Comparison of ENCODE assay signal across 16 cellular contexts in the genomic region with DNA sequence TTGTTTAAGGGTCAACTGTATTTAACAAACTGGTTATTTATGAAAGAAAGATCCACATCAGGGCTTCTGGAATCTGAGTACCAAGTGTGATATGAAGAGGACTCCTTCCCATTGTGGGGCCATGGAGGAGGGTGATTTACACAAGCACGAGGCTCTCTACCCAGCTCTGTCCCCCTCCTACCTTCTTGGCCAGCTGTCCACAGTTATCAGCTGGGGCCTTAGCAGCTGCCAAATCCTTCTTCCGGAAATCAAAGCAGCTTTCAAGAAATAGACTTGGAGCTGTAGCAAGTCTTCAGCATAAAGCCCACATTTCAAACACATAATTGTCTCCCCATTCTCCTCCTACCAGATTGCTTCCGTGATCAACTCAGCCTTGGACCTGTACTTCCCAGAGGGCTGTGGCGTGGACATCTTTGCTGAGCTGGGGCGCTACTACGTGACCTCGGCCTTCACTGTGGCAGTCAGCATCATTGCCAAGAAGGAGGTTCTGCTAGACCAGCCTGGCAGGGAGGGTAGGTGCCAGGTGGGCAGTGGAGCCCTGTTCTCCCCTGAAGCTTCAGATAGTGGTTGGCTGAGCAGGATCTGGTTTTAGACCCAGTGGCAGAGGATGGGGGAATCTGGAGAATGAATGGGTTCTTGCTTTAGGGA. TPM values are rescaled to one million over a fixed set of nuclear protein-coding genes. Genes with fewer than 3 reads are reported as not detected.
DNase-seq lines count a peak whose midpoint lies in the region; ATAC-seq and TF ChIP-seq lines count a peak whose summit lies in the region.
"Had no signal": no experiment of that assay in that cellular context is flagged by ENCODE, and none has a peak within 500 bp of the region (broad histone marks: within the 10 kb centered on the region; RNA-seq: fewer than 3 reads in every experiment).

No MANE protein-coding gene starts in this region.

- peaks cover 47 to 67% (median 58%) of the 10 kb centered on the region in 3 donors for H3K4me1 Mint-ChIP-seq in CD8-positive, alpha-beta memory T cell
- H3K4me1 Mint-ChIP-seq in brain = peaks cover 23% of the 10 kb centered on the region
- peaks cover 27 to 80% (median 57%) of the 10 kb centered on the region in 7 donors for H3K4me1 Mint-ChIP-seq in naive thymus-derived CD4-positive, alpha-beta T cell

- no peaks in the 10 kb centered on the region for H3K27me3 Mint-ChIP-seq in CD8-positive, alpha-beta memory T cell
- H3K27me3 Mint-ChIP-seq in brain = no peaks in the 10 kb centered on the region
- no peaks in the 10 kb centered on the region for H3K27me3 Mint-ChIP-seq in naive thymus-derived CD4-positive, alpha-beta T cell
- H3K27me3 Mint-ChIP-seq: activated CD4-positive, alpha-beta T cell treated with anti-CD3 and anti-CD28 coated beads, Interleukin-2, amount 10 ng/mL, durations not matched to agents 24 days and 14 days had no signal

- POLR2A ChIA-PET in CD8-positive, alpha-beta memory T cell (lab: Charles Lee) = no interaction called here
- POLR2A ChIA-PET in naive thymus-derived CD4-positive, alpha-beta T cell (lab: Charles Lee) = interaction anchor here (1.3 to 2.9 kb wide), 2 partner anchors 8 to 31 kb away, joined by 3 to 13 read pairs; no protein-coding TSS in a partner anchor

- H3K36me3 Mint-ChIP-seq in CD8-positive, alpha-beta memory T cell = no peaks in the 10 kb centered on the region
- H3K36me3 Mint-ChIP-seq in brain = peaks cover 26% of the 10 kb centered on the region
- peaks cover 0 to 20% (median 0%) of the 10 kb centered on the region in 5 donors for H3K36me3 Mint-ChIP-seq in naive thymus-derived CD4-positive, alpha-beta T cell

- no peaks in the 10 kb centered on the region for H3K9me3 Mint-ChIP-seq in CD8-positive, alpha-beta memory T cell
- no peaks in the 10 kb centered on the region for H3K9me3 Mint-ChIP-seq in brain
- H3K9me3 Mint-ChIP-seq in naive thymus-derived CD4-positive, alpha-beta T cell = no peaks in the 10 kb centered on the region
- H3K9me3 Mint-ChIP-seq: activated CD4-positive, alpha-beta T cell treated with anti-CD3 and anti-CD28 coated beads, Interleukin-2, amount 10 ng/mL, durations not matched to agents 24 days and 14 days had no signal

- H3K4me3 Mint-ChIP-seq in CD8-positive, alpha-beta memory T cell = peak overlapping the region in 2 of 7 donors; percentile 8 to 20
- H3K4me3 Mint-ChIP-seq in brain = no peak overlapping the region
- no peak overlapping the region for H3K4me3 Mint-ChIP-seq in naive thymus-derived CD4-positive, alpha-beta T cell
- H3K4me3 Mint-ChIP-seq: activated CD4-positive, alpha-beta T cell treated with anti-CD3 and anti-CD28 coated beads, Interleukin-2, amount 10 ng/mL, durations not matched to agents 24 days and 14 days had no signal

- no peak for TF ChIP-seq CTCF in brain (conservative IDR thresholded peaks at IDR 0.05)
- no peak for TF ChIP-seq CTCF in testis (IDR thresholded peaks at IDR 0.05)

- DNase-seq in CD8-positive, alpha-beta memory T cell = no peak
- DNase-seq in naive thymus-derived CD4-positive, alpha-beta T cell = no peak
- no peak for DNase-seq in testis
- no peak for DNase-seq in stimulated activated naive CD8-positive, alpha-beta T cell treated with anti-CD3 and anti-CD28 coated beads, Interleukin-15, Interleukin-2, amounts not matched to agents 100 U/mL and 50 U/mL, for 24 hours
- no peak for DNase-seq in OCI-M2 (lab: John Stamatoyannopoulos, UW; ENCODE audit: unreplicated experiment)
- DNase-seq: activated CD4-positive, alpha-beta T cell treated with anti-CD3 and anti-CD28 coated beads, Interleukin-2, amount 10 ng/mL, durations not matched to agents 24 days and 14 days; effector CD4-positive, alpha-beta T cell; lower lobe of right lung; NCI-H2107; stimulated activated naive CD4-positive, alpha-beta T cell; T1000 had no signal

- no peak overlapping the region for H3K4me3 ChIP-seq in CD8-positive, alpha-beta memory T cell (ENCODE audit: low read length)
- no peak overlapping the region for H3K4me3 ChIP-seq in naive thymus-derived CD4-positive, alpha-beta T cell (ENCODE audit: low read length)
- no peak overlapping the region for H3K4me3 ChIP-seq in testis
- H3K4me3 ChIP-seq: ascending aorta, BLaER1, GM23248, lower lobe of right lung had no signal

- H3K27ac ChIP-seq in CD8-positive, alpha-beta memory T cell (ENCODE audit: low read depth, low read length) = no peak overlapping the region
- H3K27ac ChIP-seq in KOPT-K1 (ENCODE audit: low read depth, low read length, poor library complexity, severe bottlenecking) = peak overlapping the region; percentile 99
- no peak overlapping the region for H3K27ac ChIP-seq in naive thymus-derived CD4-positive, alpha-beta T cell (ENCODE audit: low read depth, low read length)
- H3K27ac ChIP-seq in testis = no peak overlapping the region
- H3K27ac ChIP-seq: ascending aorta, GM23248, lower lobe of right lung had no signal

- no peaks in the 10 kb centered on the region for H3K36me3 ChIP-seq in CD8-positive, alpha-beta memory T cell (ENCODE audit: insufficient read depth, low read length)
- no peaks in the 10 kb centered on the region for H3K36me3 ChIP-seq in KOPT-K1 (ENCODE audit: insufficient read depth, low read length)
- no peaks in the 10 kb centered on the region for H3K36me3 ChIP-seq in naive thymus-derived CD4-positive, alpha-beta T cell (ENCODE audit: control insufficient read depth in 2 of 3, insufficient read depth in 3 of 3, low read length in 3 of 3)
- no peaks in the 10 kb centered on the region for H3K36me3 ChIP-seq in testis (ENCODE audit: low read depth, missing control alignments)
- H3K36me3 ChIP-seq: ascending aorta, BLaER1, lower lobe of right lung had no signal

- TF ChIP-seq POLR2A in testis (IDR thresholded peaks at IDR 0.05) = no peak

- H3K9me3 ChIP-seq in CD8-positive, alpha-beta memory T cell (ENCODE audit: low read length) = no peaks in the 10 kb centered on the region
- H3K9me3 ChIP-seq in KOPT-K1 (ENCODE audit: insufficient read depth, low read length, poor library complexity, severe bottlenecking) (no peaks in the 10 kb centered on the region), testis (no peaks in the 10 kb centered on the region)
- H3K9me3 ChIP-seq in naive thymus-derived CD4-positive, alpha-beta T cell (ENCODE audit: control insufficient read depth in 2 of 3, low read length in 3 of 3) = no peaks in the 10 kb centered on the region
- H3K9me3 ChIP-seq: ascending aorta, BLaER1, lower lobe of right lung had no signal

- WGBS in testis, 2 donors = 46 to 50% methylated on average over 7 of the region's 7 CpGs

- CTCF ChIA-PET in CD8-positive, alpha-beta memory T cell (lab: Charles Lee) = interaction anchor here (1.3 to 5.4 kb wide), 5 partner anchors 8 to 85 kb away, joined by 3 to 33 read pairs (median 5); partner anchors contain the start of genes AZIN2 and TRIM62
- CTCF ChIA-PET in naive thymus-derived CD4-positive, alpha-beta T cell (lab: Charles Lee) = interaction anchor here (0.9 to 3.5 kb wide), 5 partner anchors 9 to 375 kb away, joined by 3 to 15 read pairs (median 4); no protein-coding TSS in a partner anchor

- no peaks in the 10 kb centered on the region for H3K27me3 ChIP-seq in CD8-positive, alpha-beta memory T cell (ENCODE audit: insufficient read depth, low read length, poor library complexity, severe bottlenecking)
- no peaks in the 10 kb centered on the region for H3K27me3 ChIP-seq in naive thymus-derived CD4-positive, alpha-beta T cell (ENCODE audit: control insufficient read depth in 2 of 2, insufficient read depth in 2 of 2, low read length in 2 of 2)
- no peaks in the 10 kb centered on the region for H3K27me3 ChIP-seq in testis
- H3K27me3 ChIP-seq: ascending aorta, BLaER1 had no signal

- no peak for ATAC-seq in naive thymus-derived CD4-positive, alpha-beta T cell
- ATAC-seq in stimulated activated naive CD8-positive, alpha-beta T cell treated with anti-CD3 and anti-CD28 coated beads, Interleukin-15, Interleukin-2, amounts not matched to agents 100 U/mL and 50 U/mL, for 24 hours = no peak
- ATAC-seq: lower lobe of right lung had no signal

- H3K4me1 ChIP-seq in CD8-positive, alpha-beta memory T cell (ENCODE audit: insufficient read depth, low read length) = peaks cover 48% of the 10 kb centered on the region
- H3K4me1 ChIP-seq in naive thymus-derived CD4-positive, alpha-beta T cell (ENCODE audit: control insufficient read depth in 2 of 2, insufficient read depth in 2 of 2, low read length in 2 of 2) = peaks cover 37% of the 10 kb centered on the region in 2 donors
- no peaks in the 10 kb centered on the region for H3K4me1 ChIP-seq in testis
- H3K4me1 ChIP-seq: ascending aorta had no signal

- H3K27ac Mint-ChIP-seq in CD8-positive, alpha-beta memory T cell = peak overlapping the region in 7 of 8 donors; percentile 17 to 94 (median 51)
- peak overlapping the region in 4 of 5 experiments; percentile 30 to 58 (median 42) for H3K27ac Mint-ChIP-seq in brain
- H3K27ac Mint-ChIP-seq in naive thymus-derived CD4-positive, alpha-beta T cell = peak overlapping the region in 6 of 9 donors; percentile 21 to 94 (median 38)

- intact Hi-C loops in naive thymus-derived CD4-positive, alpha-beta T cell (cut with micrococcal nuclease) = loop anchor here in 1 of 2 donors (5.0 kb wide), 1 partner anchor 59 kb away; the partner anchor contains the start of gene AK2
- intact Hi-C loops in testis (cut with DNase I; ENCODE audit: low total_unique reads) = no loop called here

RNA-seq across cellular contexts. Expression of gene AZIN2, which starts 15.5 kb away (rescaled TPM):
- total RNA-seq in CD8-positive, alpha-beta memory T cell = 1 to 10 TPM; 2.1 to 2.5 TPM
- polyA plus RNA-seq in CD8-positive, alpha-beta memory T cell = 4.9 TPM
- 24.2 TPM for polyA plus RNA-seq in brain (ENCODE audit: insufficient read depth, low read depth, low replicate concordance)
- 1 to 10 TPM; 5.3 to 9.6 (median 9.0) TPM for total RNA-seq in naive thymus-derived CD4-positive, alpha-beta T cell
- 1 to 10 TPM; 4.3 to 5.1 TPM for polyA plus RNA-seq in naive thymus-derived CD4-positive, alpha-beta T cell
- total RNA-seq in testis = 10 to 100 TPM; 38.2 to 68.7 TPM
- polyA plus RNA-seq in testis (ENCODE audit: insufficient read depth, low read depth, low replicate concordance) = 56.9 TPM

RNA-seq across cellular contexts. Expression of gene AK2, which starts 59.8 kb away (rescaled TPM):
- total RNA-seq in CD8-positive, alpha-beta memory T cell = 100 to 1,000 TPM; 288 to 305 TPM
- 110 TPM for polyA plus RNA-seq in CD8-positive, alpha-beta memory T cell
- 166 TPM for polyA plus RNA-seq in brain (ENCODE audit: insufficient read depth, low read depth, low replicate concordance)
- 100 to 1,000 TPM in 1 of 5 experiments, 10 to 100 TPM in 4; 53.8 to 219 (median 90.2) TPM for total RNA-seq in naive thymus-derived CD4-positive, alpha-beta T cell
- polyA plus RNA-seq in naive thymus-derived CD4-positive, alpha-beta T cell = 100 to 1,000 TPM; 113 to 134 TPM
- 100 to 1,000 TPM; 181 to 219 TPM for total RNA-seq in testis
- polyA plus RNA-seq in testis (ENCODE audit: insufficient read depth, low read depth, low replicate concordance) = 144 TPM
